Comparison of ENCODE assay signal across 8 cellular contexts in the genomic region with DNA sequence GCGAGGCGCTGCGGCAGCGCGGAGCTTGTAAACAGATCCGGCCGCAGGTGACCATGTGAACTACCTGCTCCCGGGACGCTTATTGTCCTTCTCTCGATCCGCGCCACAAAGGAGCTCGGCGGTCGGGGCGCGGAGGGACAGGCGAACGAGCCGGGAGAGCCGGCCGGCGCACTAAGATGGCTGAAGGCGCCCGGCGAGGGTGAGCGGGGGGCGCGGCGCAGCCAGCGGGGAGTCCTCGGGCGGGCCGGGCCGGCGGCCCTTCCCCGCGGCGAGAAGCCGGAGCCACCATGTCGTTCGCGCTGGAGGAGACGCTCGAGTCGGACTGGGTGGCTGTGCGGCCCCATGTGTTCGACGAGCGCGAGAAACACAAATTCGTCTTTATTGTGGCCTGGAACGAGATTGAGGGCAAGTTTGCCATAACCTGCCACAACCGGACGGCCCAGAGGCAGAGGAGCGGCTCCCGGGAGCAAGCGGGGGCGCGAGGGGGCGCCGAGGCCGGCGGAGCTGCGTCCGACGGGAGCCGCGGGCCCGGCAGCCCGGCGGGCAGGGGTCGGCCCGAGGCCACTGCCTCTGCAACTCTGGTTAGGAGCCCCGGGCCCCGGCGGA. TPM values are rescaled to one million over a fixed set of nuclear protein-coding genes. Genes with fewer than 3 reads are reported as not detected.
A peak's percentile ranks its signal among the peaks of the same experiment; 100 is the strongest.
DNase-seq lines count a peak whose midpoint lies in the region; ATAC-seq and TF ChIP-seq lines count a peak whose summit lies in the region.

No MANE protein-coding gene starts in this region.

- H3K27ac Mint-ChIP-seq in chondrocyte (ENCODE audit: unreplicated experiment) = peak overlapping the region; percentile 99

- DNase-seq in CD1c-positive myeloid dendritic cell (ENCODE audit: extremely low spot score) (peak; percentile 35), T-helper 9 cell (peak; percentile 21), chondrocyte (ENCODE audit: low spot score) (peak; percentile 77), left lobe of liver (ENCODE audit: low spot score) (peak; percentile 48), COLO829 (ENCODE audit: low spot score) (no peak)
- DNase-seq in stimulated activated CD8-positive, alpha-beta memory T cell treated with anti-CD3 and anti-CD28 coated beads, Interleukin-4, amount 100 ng/mL, for 48 hours = peak; percentile 55

- no peak for TF ChIP-seq CTCF in chondrocyte (IDR thresholded peaks at IDR 0.05)

- ATAC-seq in GM19328 (IDR thresholded peaks at IDR 0.05; ENCODE audit: unreplicated experiment) (peak; percentile 25), HG03378 (IDR thresholded peaks at IDR 0.05; ENCODE audit: unreplicated experiment) (peak; percentile 5), left lobe of liver (peak; percentile 26)

- H3K27me3 Mint-ChIP-seq in chondrocyte (ENCODE audit: low read depth) = no peaks in the 10 kb centered on the region

- no peaks in the 10 kb centered on the region for H3K9me3 Mint-ChIP-seq in chondrocyte (ENCODE audit: low read depth)

- peaks cover 35% of the 10 kb centered on the region for H3K4me1 Mint-ChIP-seq in chondrocyte (ENCODE audit: low read depth)

- H3K4me3 Mint-ChIP-seq in chondrocyte (ENCODE audit: unreplicated experiment) = peak overlapping the region; percentile 98

- H3K36me3 Mint-ChIP-seq in chondrocyte (ENCODE audit: low read depth) = no peaks in the 10 kb centered on the region

RNA-seq across cellular contexts. Expression of a gene that starts 0.5 kb away (rescaled TPM):
- total RNA-seq in chondrocyte (16.9 to 17.2 TPM (median 17.1 TPM) in 3 replicates), left lobe of liver (5.5 TPM)
